In the genomic region with DNA sequence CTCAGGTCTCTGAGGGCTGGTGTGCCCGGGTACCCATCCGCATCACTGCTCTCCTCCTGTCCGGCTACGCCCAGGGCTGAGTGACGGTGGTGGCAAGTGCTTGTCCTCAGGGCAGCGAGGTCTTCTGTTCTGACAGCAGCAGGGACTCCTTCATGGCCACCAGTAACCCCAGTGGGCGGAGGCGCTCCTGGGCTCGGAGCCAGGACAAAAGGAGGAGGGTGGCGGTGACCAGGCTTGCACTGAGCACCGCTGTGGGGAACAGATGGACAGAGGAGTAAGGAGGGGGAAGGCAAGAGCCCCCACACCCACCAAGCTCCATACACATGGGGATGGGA, we compare ENCODE assay signal across 13 cellular contexts. TPM values are rescaled to one million over a fixed set of nuclear protein-coding genes. Genes with fewer than 3 reads are reported as not detected.
DNase-seq lines count a peak whose midpoint lies in the region; TF ChIP-seq lines count a peak whose summit lies in the region.
"Had no signal": no experiment of that assay in that cellular context is flagged by ENCODE, and none has a peak within 500 bp of the region (broad histone marks: within the 10 kb centered on the region; RNA-seq: fewer than 3 reads in every experiment).

No MANE protein-coding gene starts in this region.

- peak; percentile 29 for DNase-seq in BE2C
- peak in 67 of 76 experiments; percentile 30 to 91 (median 69) for DNase-seq in HUDEP-2 (lab: John Stamatoyannopoulos, UW; ENCODE audit: unreplicated experiment in 76 of 76)
- DNase-seq in dorsolateral prefrontal cortex = peak in 6 of 10 donors; percentile 23 to 43 (median 32)
- DNase-seq in mucosa of gallbladder (ENCODE audit: low spot score) = peak; percentile 9
- DNase-seq in NCI-H526 treated with DMSO at 0.1 percent for 48 hours (lab: John Stamatoyannopoulos, UW) = no peak
- no peak for DNase-seq in KBM-7
- no peak for DNase-seq in NCI-H1417 treated with DMSO at 0.1 percent for 48 hours (lab: John Stamatoyannopoulos, UW)
- no peak for DNase-seq in GM20000 (ENCODE audit: low spot score)
- DNase-seq: C1 segment of cervical spinal cord; naive B cell; NCI-H1436; stimulated activated CD4-positive, alpha-beta T cell treated with anti-CD3 and anti-CD28 coated beads, Interleukin-12 subunit alpha, Interleukin-12 subunit beta, amount 100 ng/mL, for 4 hours had no signal

- intact Hi-C loops in dorsolateral prefrontal cortex (cut with DNase I) = no loop called here

- H3K4me1 ChIP-seq in BE2C = peaks cover 3% of the 10 kb centered on the region; the same call in 1 of the 2 replicates

- H3K27me3 ChIP-seq in BE2C = no peaks in the 10 kb centered on the region
- no peaks in the 10 kb centered on the region for H3K27me3 ChIP-seq in dorsolateral prefrontal cortex
- H3K27me3 ChIP-seq: esophagus muscularis mucosa had no signal

- in situ Hi-C loops in KBM-7 (cut with MboI; ENCODE audit: low pct_unique_long_range_greater_than_20kb, low sequenced_read_pairs) = no loop called here

- TF ChIP-seq CTCF in BE2C (IDR thresholded peaks at IDR 0.05; ENCODE audit: low read depth, low read length) (no peak), dorsolateral prefrontal cortex (IDR thresholded peaks at IDR 0.05 in 54 of 56, conservative IDR thresholded peaks at IDR 0.05 in 2 of 56; ENCODE audit: low read depth in 1 of 56, partially characterized antibody in 56 of 56) (no peak), GM20000 (IDR thresholded peaks at IDR 0.05; ENCODE audit: extremely low read depth, missing control alignments) (no peak)

- no peak overlapping the region for H3K27ac ChIP-seq in dorsolateral prefrontal cortex
- H3K27ac ChIP-seq: esophagus muscularis mucosa had no signal

- H3K4me3 ChIP-seq in BE2C (ENCODE audit: low read depth, low read length) (no peak overlapping the region), dorsolateral prefrontal cortex (no peak overlapping the region)
- H3K4me3 ChIP-seq: esophagus muscularis mucosa had no signal

- H3K36me3 ChIP-seq in BE2C = peaks cover 37% of the 10 kb centered on the region

- H3K9me3 ChIP-seq in BE2C = no peaks in the 10 kb centered on the region
- H3K9me3 ChIP-seq: esophagus muscularis mucosa had no signal

RNA-seq across cellular contexts. Expression of gene CD320, which starts 5.8 kb away (rescaled TPM):
- polyA plus RNA-seq in BE2C (2012; ENCODE audit: insufficient read depth, insufficient read length, low read depth) = 287 TPM
- total RNA-seq in dorsolateral prefrontal cortex (10 to 100 TPM; 20.4 to 47.3 (median 28.9) TPM), mucosa of gallbladder (52.2 TPM)

RNA-seq across cellular contexts. Expression of gene NDUFA7, which starts 18.9 kb away (rescaled TPM):
- polyA plus RNA-seq in BE2C (2012; ENCODE audit: insufficient read depth, insufficient read length, low read depth) = 211 TPM
- total RNA-seq in dorsolateral prefrontal cortex (10 to 100 TPM; 16.2 to 82.8 (median 42.0) TPM), mucosa of gallbladder (45.2 TPM)

RNA-seq across cellular contexts. Expression of gene RPS28, which starts 19.0 kb away (rescaled TPM):
- polyA plus RNA-seq in BE2C (2012; ENCODE audit: insufficient read depth, insufficient read length, low read depth) = 1,781 TPM
- 100 to 1,000 TPM; 395 to 973 (median 613) TPM for total RNA-seq in dorsolateral prefrontal cortex
- 1,184 TPM for total RNA-seq in mucosa of gallbladder

RNA-seq across cellular contexts. Expression of gene KANK3, which starts 40.7 kb away (rescaled TPM):
- not detected for polyA plus RNA-seq in BE2C (2012; ENCODE audit: insufficient read depth, insufficient read length, low read depth)
- total RNA-seq in dorsolateral prefrontal cortex (10 to 100 TPM in 66 of 120 experiments, 1 to 10 TPM in 54; 4.7 to 29.3 (median 10.7) TPM), mucosa of gallbladder (7.7 TPM)

Comparison
In these comparisons a context has a peak if more than half of its experiments do, and no peak if none do; other contexts are left out.
1. DNase-seq: peak in BE2C (single experiment), HUDEP-2 (67 of 76), dorsolateral prefrontal cortex (6 of 10) and mucosa of gallbladder (single experiment); none in NCI-H526 treated with DMSO at 0.1 percent for 48 hours (single experiment), KBM-7 (single experiment), NCI-H1417 treated with DMSO at 0.1 percent for 48 hours (single experiment) and GM20000 (single experiment).